15 cellular contexts compared by ENCODE assay signal in the genomic region with DNA sequence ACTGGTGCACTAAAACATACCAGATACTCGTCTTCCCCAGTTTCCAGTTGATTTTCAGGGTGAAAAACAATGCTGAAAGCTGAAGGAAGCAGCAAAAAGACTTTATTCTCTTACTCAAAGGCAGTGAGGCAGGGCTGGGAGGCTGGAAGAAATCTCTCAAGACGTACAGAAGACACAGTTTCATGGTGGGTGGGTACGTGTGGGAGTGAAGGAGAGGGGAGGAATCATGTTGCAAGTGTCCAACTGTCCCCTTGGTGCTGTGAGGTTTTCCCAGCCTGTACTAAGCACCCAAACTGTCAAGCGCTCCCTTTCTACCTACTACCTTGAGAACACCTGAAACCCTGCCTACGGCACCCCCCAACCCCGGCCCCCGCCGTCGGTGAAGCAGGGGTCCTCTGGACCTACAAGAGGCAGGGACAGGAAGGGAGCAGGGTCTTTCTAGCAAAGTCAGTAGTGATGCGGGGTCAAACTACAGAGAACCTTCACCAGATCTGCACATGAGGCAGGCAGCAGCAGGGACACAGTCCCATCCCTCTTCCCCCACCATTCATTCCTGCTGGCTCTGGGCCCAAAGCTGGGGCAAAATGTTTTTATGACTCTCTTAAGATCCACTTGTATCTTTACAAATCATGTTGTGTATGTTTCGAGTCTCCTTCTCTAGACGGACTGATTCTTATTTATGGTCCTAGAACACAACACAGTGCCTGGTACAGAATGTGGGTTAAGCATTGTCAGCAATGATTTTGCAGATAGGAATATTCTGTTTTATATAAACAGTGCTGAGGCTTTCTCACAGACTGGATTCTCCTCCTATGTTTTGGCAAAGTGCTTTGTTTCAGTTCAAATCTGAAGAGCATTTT. TPM values are rescaled to one million over a fixed set of nuclear protein-coding genes. Genes with fewer than 3 reads are reported as not detected.
DNase-seq lines count a peak whose midpoint lies in the region; ATAC-seq and TF ChIP-seq lines count a peak whose summit lies in the region.
"Had no signal": no experiment of that assay in that cellular context is flagged by ENCODE, and none has a peak within 500 bp of the region (broad histone marks: within the 10 kb centered on the region; RNA-seq: fewer than 3 reads in every experiment).

No MANE protein-coding gene starts in this region.

- TF ChIP-seq CTCF in ascending aorta (IDR thresholded peaks at IDR 0.05), result no peak

- H3K9me3 Mint-ChIP-seq in activated CD8-positive, alpha-beta memory T cell treated with anti-CD3 and anti-CD28 coated beads, Interleukin-2, amount 10 ng/mL, durations not matched to agents 7 days and 5 days (ENCODE audit: low read depth), result no peaks in the 10 kb centered on the region
- H3K9me3 Mint-ChIP-seq in stimulated activated naive CD8-positive, alpha-beta T cell treated with anti-CD3 and anti-CD28 coated beads, Interleukin-15, amount 100 ng/mL, for 72 hours, result no peaks in the 10 kb centered on the region
- H3K9me3 Mint-ChIP-seq: activated CD4-positive, alpha-beta T cell treated with anti-CD3 and anti-CD28 coated beads, Interleukin-2, amount 10 ng/mL, durations not matched to agents 24 days and 14 days had no signal

- ATAC-seq in activated CD8-positive, alpha-beta memory T cell treated with anti-CD3 and anti-CD28 coated beads, Interleukin-2, amount 10 ng/mL, durations not matched to agents 7 days and 5 days, result no peak
- no peak for ATAC-seq in stimulated activated naive CD8-positive, alpha-beta T cell treated with anti-CD3 and anti-CD28 coated beads, Interleukin-15, amount 100 ng/mL, for 72 hours

- CTCF ChIA-PET in activated CD8-positive, alpha-beta memory T cell treated with anti-CD3 and anti-CD28 coated beads, Interleukin-2, amount 10 ng/mL, durations not matched to agents 7 days and 5 days (lab: Charles Lee), result interaction anchor here (2.5 kb wide), 1 partner anchor 105 kb away, joined by 8 read pairs; no protein-coding TSS in a partner anchor

- no peaks in the 10 kb centered on the region for H3K9me3 ChIP-seq in effector memory CD4-positive, alpha-beta T cell (ENCODE audit: control insufficient read depth, low read length)
- H3K9me3 ChIP-seq in ascending aorta, result no peaks in the 10 kb centered on the region
- H3K9me3 ChIP-seq: adrenal gland, prostate gland, SJSA1 had no signal

- H3K4me1 ChIP-seq in effector memory CD4-positive, alpha-beta T cell (ENCODE audit: control insufficient read depth, insufficient read depth, low read length, poor library complexity, severe bottlenecking), result peaks cover 18% of the 10 kb centered on the region
- peaks cover 0 to 4% of the 10 kb centered on the region in 2 donors for H3K4me1 ChIP-seq in ascending aorta
- H3K4me1 ChIP-seq: prostate gland had no signal

- H3K36me3 Mint-ChIP-seq in activated CD8-positive, alpha-beta memory T cell treated with anti-CD3 and anti-CD28 coated beads, Interleukin-2, amount 10 ng/mL, durations not matched to agents 7 days and 5 days, result no peaks in the 10 kb centered on the region

- peak overlapping the region; percentile 96 for H3K27ac Mint-ChIP-seq in activated CD8-positive, alpha-beta memory T cell treated with anti-CD3 and anti-CD28 coated beads, Interleukin-2, amount 10 ng/mL, durations not matched to agents 7 days and 5 days
- peak overlapping the region; percentile 96 to 99 for H3K27ac Mint-ChIP-seq in stimulated activated naive CD8-positive, alpha-beta T cell treated with anti-CD3 and anti-CD28 coated beads, Interleukin-15, amount 100 ng/mL, for 72 hours

- peak overlapping the region; percentile 92 for H3K27ac ChIP-seq in effector memory CD4-positive, alpha-beta T cell (ENCODE audit: insufficient read depth, low read length, poor library complexity, severe bottlenecking)
- H3K27ac ChIP-seq in ascending aorta, result no peak overlapping the region
- H3K27ac ChIP-seq: SJSA1 had no signal

- H3K27me3 Mint-ChIP-seq in activated CD8-positive, alpha-beta memory T cell treated with anti-CD3 and anti-CD28 coated beads, Interleukin-2, amount 10 ng/mL, durations not matched to agents 7 days and 5 days, result peaks cover 2% of the 10 kb centered on the region
- no peaks in the 10 kb centered on the region for H3K27me3 Mint-ChIP-seq in stimulated activated naive CD8-positive, alpha-beta T cell treated with anti-CD3 and anti-CD28 coated beads, Interleukin-15, amount 100 ng/mL, for 72 hours

- DNase-seq in activated CD8-positive, alpha-beta memory T cell treated with anti-CD3 and anti-CD28 coated beads, Interleukin-2, amount 10 ng/mL, durations not matched to agents 7 days and 5 days, result no peak
- no peak for DNase-seq in activated CD8-positive, alpha-beta memory T cell treated with anti-CD3 and anti-CD28 coated beads, Interleukin-2, amount 50 U/mL, for 4 hours
- peak; percentile 54 for DNase-seq in NCI-H2029 treated with DMSO at 0.1 percent for 48 hours (lab: John Stamatoyannopoulos, UW)
- no peak for DNase-seq in effector memory CD4-positive, alpha-beta T cell
- no peak for DNase-seq in stimulated activated naive CD8-positive, alpha-beta T cell treated with anti-CD3 and anti-CD28 coated beads, Interleukin-15, amount 100 ng/mL, for 72 hours
- no peak for DNase-seq in ascending aorta (ENCODE audit: low spot score in 2 of 2)
- no peak for DNase-seq in hypothalamus (lab: John Stamatoyannopoulos, UW)
- no peak for DNase-seq in activated CD4-positive, CD25-positive, alpha-beta regulatory T cell treated with anti-CD3 and anti-CD28 coated beads, Interleukin-2, amount 50 U/mL, for 72 hours
- DNase-seq: adrenal gland; GDM1; Kasumi-1; stimulated activated CD4-positive, alpha-beta T cell treated with anti-CD3 and anti-CD28 coated beads, Interleukin-4, amount 100 ng/mL, for 4 hours had no signal

- intact Hi-C loops in ascending aorta (cut with DNase I), result loop anchor here (5.0 to 10.0 kb wide), 4 partner anchors 41 to 816 kb away; a partner anchor contains a TSS

- H3K4me1 Mint-ChIP-seq in activated CD8-positive, alpha-beta memory T cell treated with anti-CD3 and anti-CD28 coated beads, Interleukin-2, amount 10 ng/mL, durations not matched to agents 7 days and 5 days, result peaks cover 61% of the 10 kb centered on the region
- peaks cover 65% of the 10 kb centered on the region for H3K4me1 Mint-ChIP-seq in stimulated activated naive CD8-positive, alpha-beta T cell treated with anti-CD3 and anti-CD28 coated beads, Interleukin-15, amount 100 ng/mL, for 72 hours

- no peaks in the 10 kb centered on the region for H3K36me3 ChIP-seq in effector memory CD4-positive, alpha-beta T cell (ENCODE audit: control insufficient read depth, insufficient read depth, low read length)
- H3K36me3 ChIP-seq in ascending aorta, result no peaks in the 10 kb centered on the region
- H3K36me3 ChIP-seq: adrenal gland, prostate gland had no signal

- no peak overlapping the region for H3K4me3 ChIP-seq in effector memory CD4-positive, alpha-beta T cell (ENCODE audit: insufficient read depth, low read depth, low read length, poor library complexity, severe bottlenecking)
- no peak overlapping the region for H3K4me3 ChIP-seq in ascending aorta
- H3K4me3 ChIP-seq: adrenal gland, SJSA1 had no signal

- H3K4me3 Mint-ChIP-seq in activated CD8-positive, alpha-beta memory T cell treated with anti-CD3 and anti-CD28 coated beads, Interleukin-2, amount 10 ng/mL, durations not matched to agents 7 days and 5 days, result no peak overlapping the region
- peak overlapping the region; percentile 93 to 97 for H3K4me3 Mint-ChIP-seq in stimulated activated naive CD8-positive, alpha-beta T cell treated with anti-CD3 and anti-CD28 coated beads, Interleukin-15, amount 100 ng/mL, for 72 hours

- H3K27me3 ChIP-seq in effector memory CD4-positive, alpha-beta T cell (replicated peaks; ENCODE audit: control insufficient read depth, insufficient read depth, low read length, poor library complexity, severe bottlenecking), result no peaks in the 10 kb centered on the region
- H3K27me3 ChIP-seq in ascending aorta, result no peaks in the 10 kb centered on the region
- H3K27me3 ChIP-seq: adrenal gland had no signal

RNA-seq across cellular contexts. Expression of a gene that starts 2.4 kb away (rescaled TPM):
- 10 to 100 TPM; 10.8 to 13.8 TPM for total RNA-seq in activated CD8-positive, alpha-beta memory T cell treated with anti-CD3 and anti-CD28 coated beads, Interleukin-2, amount 10 ng/mL, durations not matched to agents 7 days and 5 days
- total RNA-seq in ascending aorta, result 33.2 TPM
